In the genomic region with DNA sequence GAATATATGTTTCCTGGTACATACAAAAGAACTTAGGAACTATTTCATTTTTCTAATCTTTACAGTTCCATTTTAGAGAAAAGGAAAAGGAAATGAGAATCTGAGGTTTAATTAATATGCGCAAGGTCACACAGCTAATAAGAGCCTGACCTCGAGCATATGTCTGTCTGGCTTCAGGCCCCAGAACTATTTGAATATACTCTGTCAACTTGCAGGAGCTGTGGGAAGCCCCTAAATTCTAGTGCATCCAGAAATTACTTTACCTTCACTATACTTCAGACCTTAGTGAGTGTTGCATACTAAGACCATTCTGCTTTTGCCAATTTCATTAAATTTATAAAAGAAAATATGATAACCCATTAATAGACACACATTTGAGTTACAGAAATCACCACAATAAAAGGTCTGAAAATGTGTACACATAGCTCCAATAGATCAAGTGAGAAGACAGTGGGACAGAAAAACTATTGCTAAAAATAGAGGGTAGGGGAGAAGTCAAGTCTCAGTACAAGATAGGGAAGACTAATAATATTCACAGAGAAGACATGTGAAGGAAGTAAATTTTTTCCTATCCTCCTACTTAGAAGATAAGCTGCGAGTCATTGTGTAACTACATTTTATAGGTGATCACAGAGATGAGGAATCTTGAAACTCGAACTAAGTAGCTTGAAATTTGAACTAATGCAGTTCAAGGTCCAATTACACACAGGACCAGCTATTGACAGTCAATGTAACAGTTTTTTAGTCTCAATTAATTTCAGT, we compare ENCODE assay signal across 8 cellular contexts. TPM values are rescaled to one million over a fixed set of nuclear protein-coding genes. Genes with fewer than 3 reads are reported as not detected.
DNase-seq lines count a peak whose midpoint lies in the region; ATAC-seq and TF ChIP-seq lines count a peak whose summit lies in the region.

No MANE protein-coding gene starts in this region.

- H3K27ac Mint-ChIP-seq in activated naive CD8-positive, alpha-beta T cell treated with anti-CD3 and anti-CD28 coated beads, Interleukin-2, amount 50 U/mL, for 24 hours: peak overlapping the region; percentile 78

- 43 to 52% methylated on average over 4 of the region's 4 CpGs for WGBS in transverse colon (ENCODE audit: low coverage in 1 of 2), 2 donors

- TF ChIP-seq EP300 in transverse colon (IDR thresholded peaks at IDR 0.05; ENCODE audit: low read depth): no peak

- H3K4me1 Mint-ChIP-seq in activated naive CD8-positive, alpha-beta T cell treated with anti-CD3 and anti-CD28 coated beads, Interleukin-2, amount 50 U/mL, for 24 hours: peaks cover 7% of the 10 kb centered on the region

- DNase-seq in CD1c-positive myeloid dendritic cell (ENCODE audit: extremely low spot score) (peak; percentile 7), H7 (no peak), middle frontal gyrus (ENCODE audit: extremely low spot score, low spot score) (no peak), transverse colon (no peak), NCI-H2081 treated with DMSO at 0.1 percent for 48 hours (lab: John Stamatoyannopoulos, UW) (no peak)
- no peak for DNase-seq in activated naive CD8-positive, alpha-beta T cell treated with anti-CD3 and anti-CD28 coated beads, Interleukin-2, amount 50 U/mL, for 24 hours

- H3K27ac ChIP-seq in transverse colon: no peak overlapping the region

- H3K4me1 ChIP-seq in transverse colon: no peaks in the 10 kb centered on the region

- H3K4me3 ChIP-seq in H7 (ENCODE audit: insufficient read depth, low read depth, low read length) (no peak overlapping the region), transverse colon (no peak overlapping the region)

- intact Hi-C loops in transverse colon (cut with DNase I; ENCODE audit: low total_unique reads): no loop called here

- H3K9me3 ChIP-seq in transverse colon: no peaks in the 10 kb centered on the region

- ATAC-seq in GM19395 (IDR thresholded peaks at IDR 0.05; ENCODE audit: unreplicated experiment): peak; percentile 85
- peak; percentile 79 for ATAC-seq in HG03342 (IDR thresholded peaks at IDR 0.05; ENCODE audit: unreplicated experiment)
- ATAC-seq in activated naive CD8-positive, alpha-beta T cell treated with anti-CD3 and anti-CD28 coated beads, Interleukin-2, amount 50 U/mL, for 24 hours: peak; percentile 94

- TF ChIP-seq CTCF in transverse colon (IDR thresholded peaks at IDR 0.05): no peak

- H3K27me3 ChIP-seq in H7 (ENCODE audit: control insufficient read depth, insufficient read depth, low read length) (no peaks in the 10 kb centered on the region), transverse colon (no peaks in the 10 kb centered on the region)

- H3K9me3 Mint-ChIP-seq in activated naive CD8-positive, alpha-beta T cell treated with anti-CD3 and anti-CD28 coated beads, Interleukin-2, amount 50 U/mL, for 24 hours: no peaks in the 10 kb centered on the region

- in situ Hi-C loops in transverse colon (cut with MboI; ENCODE audit: low pct_ligation_motif_present in 1 of 4, low pct_unique_long_range_greater_than_20kb in 1 of 4, low sequenced_read_pairs in 3 of 4): no loop called here

- no peaks in the 10 kb centered on the region for H3K36me3 ChIP-seq in H7 (replicated peaks; ENCODE audit: control insufficient read depth, insufficient read depth, low read length)
- no peaks in the 10 kb centered on the region for H3K36me3 ChIP-seq in transverse colon

- H3K4me3 Mint-ChIP-seq in activated naive CD8-positive, alpha-beta T cell treated with anti-CD3 and anti-CD28 coated beads, Interleukin-2, amount 50 U/mL, for 24 hours: peak overlapping the region; percentile 46

- H3K36me3 Mint-ChIP-seq in activated naive CD8-positive, alpha-beta T cell treated with anti-CD3 and anti-CD28 coated beads, Interleukin-2, amount 50 U/mL, for 24 hours (ENCODE audit: low read depth): no peaks in the 10 kb centered on the region

- peaks cover 16% of the 10 kb centered on the region for H3K27me3 Mint-ChIP-seq in activated naive CD8-positive, alpha-beta T cell treated with anti-CD3 and anti-CD28 coated beads, Interleukin-2, amount 50 U/mL, for 24 hours

- no peak for TF ChIP-seq POLR2A in transverse colon (IDR thresholded peaks at IDR 0.05)

RNA-seq across cellular contexts. Expression of a gene that starts 3.8 kb away (rescaled TPM):
- total RNA-seq in H7 (2014; rRNA removed; shearing (Covaris generic)): not detected in 2 replicates
- total RNA-seq in transverse colon: 1 to 10 TPM in 2 of 4 donors, not detected in 2; 1.2 to 1.3 TPM
